Comparison of ENCODE assay signal across 21 cellular contexts in the genomic region with DNA sequence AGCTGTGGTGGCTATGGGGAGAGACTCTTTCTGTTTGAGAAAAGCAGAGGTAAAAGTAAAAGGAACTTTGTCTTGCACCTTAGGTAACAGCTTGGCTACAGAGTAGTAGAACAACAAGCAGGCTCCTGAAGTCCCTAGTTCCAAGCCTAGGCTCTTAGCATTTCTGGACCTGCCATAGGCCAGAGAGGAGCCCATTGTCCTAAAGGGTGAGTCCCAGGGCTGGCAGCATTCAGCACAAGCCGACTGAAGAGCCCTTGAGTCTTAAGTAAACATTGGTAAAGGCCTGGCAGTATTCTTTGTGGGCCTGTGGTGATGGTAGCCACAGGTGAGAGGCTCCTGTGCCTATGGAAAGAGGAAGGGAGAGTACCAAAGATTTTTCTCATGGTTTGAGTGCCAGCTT. TPM values are rescaled to one million over a fixed set of nuclear protein-coding genes. Genes with fewer than 3 reads are reported as not detected.
DNase-seq lines count a peak whose midpoint lies in the region; ATAC-seq, FAIRE-seq and TF ChIP-seq lines count a peak whose summit lies in the region.
"Had no signal": no experiment of that assay in that cellular context is flagged by ENCODE, and none has a peak within 500 bp of the region (broad histone marks: within the 10 kb centered on the region; RNA-seq: fewer than 3 reads in every experiment).

No MANE protein-coding gene starts in this region.

- peaks cover 0 to 1% of the 10 kb centered on the region in 2 donors for H3K4me1 ChIP-seq in lung (ENCODE audit: control insufficient read depth in 2 of 2, insufficient read depth in 2 of 2, low read length in 2 of 2)
- H3K4me1 ChIP-seq in small intestine (ENCODE audit: control insufficient read depth in 2 of 2, insufficient read depth in 1 of 2, low read depth in 1 of 2, low read length in 1 of 2) = no peaks in the 10 kb centered on the region

- no peaks in the 10 kb centered on the region for H3K27me3 ChIP-seq in lung (ENCODE audit: control insufficient read depth, insufficient read depth)
- H3K27me3 ChIP-seq in small intestine (ENCODE audit: control insufficient read depth in 2 of 2, insufficient read depth in 2 of 2, low read length in 2 of 2) = no peaks in the 10 kb centered on the region

- H3K4me3 ChIP-seq in lung (no peak overlapping the region), small intestine (ENCODE audit: low read depth in 1 of 2, low read length in 2 of 2) (no peak overlapping the region)

- H3K36me3 ChIP-seq in lung (ENCODE audit: control insufficient read depth in 2 of 2, insufficient read depth in 2 of 2, low read length in 2 of 2) = no peaks in the 10 kb centered on the region
- no peaks in the 10 kb centered on the region for H3K36me3 ChIP-seq in small intestine (ENCODE audit: control insufficient read depth in 2 of 2, insufficient read depth in 2 of 2, low read length in 2 of 2)

- DNase-seq in DMS53 treated with DMSO at 0.1 percent for 48 hours (lab: John Stamatoyannopoulos, UW; ENCODE audit: unreplicated experiment) = peak; percentile 89
- peak; percentile 94 for DNase-seq in NCI-H2029 (lab: John Stamatoyannopoulos, UW)
- DNase-seq in NCI-H510A treated with DMSO at 0.1 percent for 48 hours (lab: John Stamatoyannopoulos, UW) = peak; percentile 99
- peak; percentile 42 for DNase-seq in lung (ENCODE audit: low spot score)
- DNase-seq in globus pallidus (ENCODE audit: low spot score) = no peak
- no peak for DNase-seq in KBM-7
- no peak for DNase-seq in NCI-H82 (lab: John Stamatoyannopoulos, UW)
- DNase-seq in small intestine = no peak
- DNase-seq: AML-193, GDM1, H9, NCI-H1694 treated with DMSO at 0.1 percent for 48 hours, NCI-H69, PC-3, RPMI8226, T1000 had no signal

- no peak overlapping the region for H3K27ac ChIP-seq in lung (ENCODE audit: low read depth in 1 of 2, low read length in 1 of 2)
- no peak overlapping the region for H3K27ac ChIP-seq in small intestine (ENCODE audit: low read depth in 1 of 2, low read length in 1 of 2)
- H3K27ac ChIP-seq: C4-2B, KMS-11 had no signal

- 19 to 65% methylated on average over 1 of the region's 1 CpG for WGBS in lung, 2 donors
- WGBS in small intestine, 3 donors = 32 to 51% (median 33%) methylated on average over 1 of the region's 1 CpG

- H3K9me3 ChIP-seq in lung (ENCODE audit: control insufficient read depth in 2 of 2, insufficient read depth in 1 of 2, low read length in 1 of 2) (peaks cover 0 to 2% of the 10 kb centered on the region in 2 donors), small intestine (ENCODE audit: control insufficient read depth, low read depth) (no peaks in the 10 kb centered on the region)

- no peak for TF ChIP-seq CTCF in lung (IDR thresholded peaks at IDR 0.05; ENCODE audit: control extremely low read depth, extremely low read depth)

- in situ Hi-C loops in KBM-7 (cut with MboI; ENCODE audit: low pct_unique_long_range_greater_than_20kb, low sequenced_read_pairs) = no loop called here

- FAIRE-seq in small intestine (lab: Jason Lieb, UNC) = no peak

- peak; percentile 85 for ATAC-seq in lung (ENCODE audit: insufficient read depth, low FRiP score)
- ATAC-seq: PC-3 had no signal

RNA-seq across cellular contexts. Expression of gene CSN3, which starts 38.2 kb away (rescaled TPM):
- not detected for total RNA-seq in lung
- polyA plus RNA-seq in lung (not detected), small intestine (not detected)
- total RNA-seq: Daoy; H9; HT-29; PC-3; T-helper 1 cell treated with Interleukin-12 subunit alpha and Interleukin-12 subunit beta and Interleukin-4 antibody, amounts not matched to agents 30 ng/mL and 1 ng/mL, for 36 hours had no signal

RNA-seq across cellular contexts. Expression of gene CABS1, which starts 54.2 kb away (rescaled TPM):
- not detected for total RNA-seq in lung
- polyA plus RNA-seq in lung = not detected
- polyA plus RNA-seq in small intestine = not detected
- total RNA-seq: Daoy; HT-29; PC-3; T-helper 1 cell treated with Interleukin-12 subunit alpha and Interleukin-12 subunit beta and Interleukin-4 antibody, amounts not matched to agents 30 ng/mL and 1 ng/mL, for 36 hours had no signal

RNA-seq across cellular contexts. Expression of gene FDCSP, which starts 54.6 kb away (rescaled TPM):
- total RNA-seq in lung = 1 to 10 TPM in 1 of 2 donors, not detected in 1; 6.0 TPM
- under 1 TPM in 1 of 2 donors, not detected in 1; 0.87 TPM for polyA plus RNA-seq in lung
- 10 to 100 TPM in 1 of 3 donors, not detected in 2; 15.1 TPM for polyA plus RNA-seq in small intestine
- total RNA-seq: H9; HT-29; PC-3; T-helper 1 cell treated with Interleukin-12 subunit alpha and Interleukin-12 subunit beta and Interleukin-4 antibody, amounts not matched to agents 30 ng/mL and 1 ng/mL, for 36 hours had no signal

Comparison
In these comparisons a context has a peak if more than half of its experiments do, and no peak if none do; other contexts are left out.
1. DNase-seq: peak in DMS53 treated with DMSO at 0.1 percent for 48 hours (single experiment), NCI-H2029 (single experiment), NCI-H510A treated with DMSO at 0.1 percent for 48 hours (single experiment) and lung (single experiment); none in globus pallidus (single experiment), KBM-7 (single experiment), NCI-H82 (single experiment) and small intestine (single experiment).